Comparison of ENCODE assay signal across 8 cellular contexts in genomic region chr1:15524283-15525042, GRCh38. TPM values are rescaled to one million over a fixed set of nuclear protein-coding genes. Genes with fewer than 3 reads are reported as not detected.
DNase-seq lines count a peak whose midpoint lies in the region; ATAC-seq and TF ChIP-seq lines count a peak whose summit lies in the region.

No MANE protein-coding gene starts in this region.

- TF ChIP-seq EP300 in transverse colon (IDR thresholded peaks at IDR 0.05; ENCODE audit: low read depth): peak; percentile 87

- no peak for TF ChIP-seq CTCF in GM12865 (IDR thresholded peaks at IDR 0.05; ENCODE audit: insufficient read depth, low read depth, low read length, missing control alignments)
- no peak for TF ChIP-seq CTCF in transverse colon (IDR thresholded peaks at IDR 0.05)

- in situ Hi-C loops in transverse colon (cut with MboI; ENCODE audit: low pct_ligation_motif_present in 1 of 4, low pct_unique_long_range_greater_than_20kb in 1 of 4, low sequenced_read_pairs in 3 of 4): no loop called here

- peak; percentile 100 for DNase-seq in GM12865 (ENCODE audit: low read depth)
- DNase-seq in NCI-H1436 (lab: John Stamatoyannopoulos, UW): peak; percentile 98
- DNase-seq in SW480 (ENCODE audit: low spot score): peak; percentile 96
- DNase-seq in cardiac septum (ENCODE audit: low spot score): peak; percentile 100
- DNase-seq in pons (ENCODE audit: low spot score): peak; percentile 99
- peak; percentile 100 for DNase-seq in transverse colon

- peak overlapping the region; percentile 80 for H3K4me3 ChIP-seq in GM12865 (ENCODE audit: low read depth, low read length)
- peak overlapping the region; percentile 48 to 89 (median 69) for H3K4me3 ChIP-seq in transverse colon

- no peaks in the 10 kb centered on the region for H3K36me3 ChIP-seq in transverse colon

- H3K9me3 ChIP-seq in transverse colon: no peaks in the 10 kb centered on the region

- ATAC-seq in HG02798 (IDR thresholded peaks at IDR 0.05; ENCODE audit: poor library complexity, unreplicated experiment): peak; percentile 54

- 1 to 2% (median 1%) methylated on average over 57 to 87 of the region's 87 CpGs for WGBS in adipose tissue, 3 donors
- 1% methylated on average over 25 of the region's 87 CpGs; no CpG with 5 or more reads in 1 of the 2 donors for WGBS in transverse colon (ENCODE audit: low coverage in 1 of 2), 2 donors

- no peak for TF ChIP-seq POLR2A in transverse colon (IDR thresholded peaks at IDR 0.05)

- H3K27me3 ChIP-seq in transverse colon: no peaks in the 10 kb centered on the region

- intact Hi-C loops in cardiac septum (cut with DNase I) (loop anchor here (5.0 kb wide), 1 partner anchor 93 kb away; the partner anchor contains the start of gene DDI2), transverse colon (cut with DNase I; ENCODE audit: low total_unique reads) (loop anchor here (5.0 kb wide), 1 partner anchor 1633 kb away; no protein-coding TSS in a partner anchor)

- peaks cover 22 to 36% (median 27%) of the 10 kb centered on the region in 4 donors for H3K4me1 ChIP-seq in transverse colon

- H3K27ac ChIP-seq in adipose tissue (ENCODE audit: low read depth, low read length) (peak overlapping the region; percentile 4), transverse colon (peak overlapping the region; percentile 96 to 99 (median 98))

RNA-seq across cellular contexts. Expression of gene CASP9, which starts 0.4 kb away (rescaled TPM):
- 10 to 100 TPM; 12.7 to 22.0 (median 14.5) TPM for polyA plus RNA-seq in adipose tissue
- total RNA-seq in cardiac septum (10.6 TPM), transverse colon (100 to 1,000 TPM in 1 of 4 donors, 10 to 100 TPM in 3; 19.1 to 151 (median 25.2) TPM)

RNA-seq across cellular contexts. Expression of gene DNAJC16, which starts 2.2 kb away (rescaled TPM):
- polyA plus RNA-seq in adipose tissue: 1 to 10 TPM; 3.0 to 3.6 (median 3.2) TPM
- total RNA-seq in cardiac septum (11.0 TPM), transverse colon (10 to 100 TPM in 3 of 4 donors, 1 to 10 TPM in 1; 7.8 to 30.3 (median 19.7) TPM)

RNA-seq across cellular contexts. Expression of gene CELA2B, which starts 48.6 kb away (rescaled TPM):
- polyA plus RNA-seq in adipose tissue: 100 to 1,000 TPM in 1 of 3 donors, not detected in 2; 177 TPM
- not detected for total RNA-seq in cardiac septum
- total RNA-seq in transverse colon: not detected

Comparison
In these comparisons a context has a peak if more than half of its experiments do, and no peak if none do; other contexts are left out.
1. Peak in every context shown above with its lines: DNase-seq, ATAC-seq, H3K4me3 ChIP-seq and H3K27ac ChIP-seq.